ENCODE assay signal across 25 cellular contexts in the genomic region with DNA sequence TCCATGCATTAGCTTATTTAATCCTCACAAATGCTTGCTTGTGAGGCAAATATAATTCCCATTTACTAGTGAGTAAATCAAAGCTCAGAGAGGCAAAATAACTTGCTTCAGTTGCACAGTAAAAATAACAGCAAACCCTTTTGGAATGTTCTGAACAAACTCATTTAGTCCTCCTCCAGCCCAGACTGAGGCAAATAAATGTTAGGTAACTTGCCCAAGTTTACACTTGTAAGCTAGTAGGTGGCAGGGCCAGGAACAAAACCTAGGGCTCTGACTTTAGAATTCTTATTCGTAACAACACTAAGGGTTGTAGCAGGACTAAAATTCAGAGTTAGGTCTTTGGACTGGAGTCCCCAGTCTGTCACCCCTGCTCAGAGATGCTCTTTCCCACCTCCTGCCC.
DNase-seq lines count a peak whose midpoint lies in the region; ATAC-seq, FAIRE-seq and TF ChIP-seq lines count a peak whose summit lies in the region.
"Had no signal": no experiment of that assay in that cellular context is flagged by ENCODE, and none has a peak within 500 bp of the region (broad histone marks: within the 10 kb centered on the region; RNA-seq: fewer than 3 reads in every experiment).

No MANE protein-coding gene starts in this region.

- H3K36me3 Mint-ChIP-seq in glutamatergic neuron (ENCODE audit: unreplicated experiment): no peaks in the 10 kb centered on the region
- H3K36me3 Mint-ChIP-seq: CD14-positive monocyte; CD4-positive, alpha-beta memory T cell; CD4-positive, CD25-positive, alpha-beta regulatory T cell; CD8-positive, alpha-beta memory T cell had no signal

- no peaks in the 10 kb centered on the region for H3F3A ChIP-seq in neural cell (ENCODE audit: insufficient read depth, low read length, poor library complexity, severe bottlenecking)

- H3K9me2 ChIP-seq in neural cell (ENCODE audit: insufficient read depth, low read length): no peaks in the 10 kb centered on the region

- no peak overlapping the region for H3K27ac Mint-ChIP-seq in glutamatergic neuron (ENCODE audit: unreplicated experiment)
- H3K27ac Mint-ChIP-seq: CD14-positive monocyte; CD4-positive, CD25-positive, alpha-beta regulatory T cell; CD8-positive, alpha-beta memory T cell had no signal

- TF ChIP-seq RAD21 in HepG2 (CRISPR knock-in tag; IDR thresholded peaks at IDR 0.05) (no peak), neural cell (conservative IDR thresholded peaks at IDR 0.05) (no peak)

- no peak overlapping the region for H3K27ac ChIP-seq in right lobe of liver
- H3K27ac ChIP-seq in HepG2 (ENCODE audit: extremely low read length, insufficient read depth, low read length): no peak overlapping the region
- peak overlapping the region; percentile 60 for H3K27ac ChIP-seq in neural cell (ENCODE audit: low read length)
- H3K27ac ChIP-seq: BLaER1 had no signal

- H3K9ac ChIP-seq in HepG2 (ENCODE audit: insufficient read depth, low read depth, low read length): no peak overlapping the region
- H3K9ac ChIP-seq in neural cell (ENCODE audit: low read length): no peak overlapping the region
- H3K9ac ChIP-seq: BLaER1 had no signal

- H3K4me1 ChIP-seq in right lobe of liver: no peaks in the 10 kb centered on the region
- no peaks in the 10 kb centered on the region for H3K4me1 ChIP-seq in HepG2 (ENCODE audit: insufficient read depth, low read length)

- peaks cover 34% of the 10 kb centered on the region for H3K4me1 Mint-ChIP-seq in glutamatergic neuron (ENCODE audit: low read depth, unreplicated experiment)
- H3K4me1 Mint-ChIP-seq: CD14-positive monocyte had no signal

- H3K36me3 ChIP-seq in right lobe of liver (no peaks in the 10 kb centered on the region), HepG2 (replicated peaks in 1 of 2; ENCODE audit: control insufficient read depth in 1 of 2, insufficient read depth in 2 of 2, low read length in 2 of 2) (no peaks in the 10 kb centered on the region), bronchial epithelial cell (ENCODE audit: control insufficient read depth, insufficient read depth, low read length) (no peaks in the 10 kb centered on the region), neural cell (ENCODE audit: insufficient read depth, low read length) (no peaks in the 10 kb centered on the region)
- H3K36me3 ChIP-seq: BE2C, BLaER1 had no signal

- intact Hi-C loops in right lobe of liver (cut with DNase I): no loop called here
- intact Hi-C loops in HepG2 (cut with micrococcal nuclease; ENCODE audit: unreplicated experiment): no loop called here

- no peaks in the 10 kb centered on the region for H3K27me3 Mint-ChIP-seq in glutamatergic neuron (ENCODE audit: unreplicated experiment)

- no peak overlapping the region for H2AFZ ChIP-seq in HepG2 (ENCODE audit: low read length)
- no peak overlapping the region for H2AFZ ChIP-seq in neural cell (ENCODE audit: low read depth, low read length)

- FAIRE-seq in HepG2 (lab: Jason Lieb, UNC) (no peak), bronchial epithelial cell (lab: Jason Lieb, UNC) (no peak)
- FAIRE-seq: A204.1, GM12878, GM12892, GM18507 had no signal

- H3K9me3 Mint-ChIP-seq in glutamatergic neuron (ENCODE audit: unreplicated experiment): peaks cover 7% of the 10 kb centered on the region
- H3K9me3 Mint-ChIP-seq: CD4-positive, CD25-positive, alpha-beta regulatory T cell; CD8-positive, alpha-beta memory T cell had no signal

- POLR2A ChIA-PET in HepG2 (lab: Yijun Ruan, JAX): no interaction called here

- TF ChIP-seq POLR2A in right lobe of liver (IDR thresholded peaks at IDR 0.05) (no peak), HepG2 (IDR thresholded peaks at IDR 0.05; ENCODE audit: insufficient read depth in 1 of 2, low read depth in 2 of 2, low read length in 2 of 2) (no peak)

- BruUV-seq in HepG2 (replicated peaks; lab: Mats Ljungman, UMichigan): no TSS peak

- CTCF ChIA-PET in HepG2 (lab: Yijun Ruan, JAX; ENCODE audit: low intra/inter-chr PET ratio, low total read pairs): no interaction called here

- in situ Hi-C loops in HepG2 (cut with HindIII; ENCODE audit: extremely low pct_ligation_motif_present, low pct_unique_long_range_greater_than_20kb): no loop called here

- no CpG with 5 or more reads among the region's 1 CpG for WGBS in right lobe of liver (ENCODE audit: insufficient coverage, low coverage, low lambda C conversion rate, missing lambda C conversion rate)
- WGBS in HepG2 (ENCODE audit: low lambda C conversion rate): 8% methylated on average over 1 of the region's 1 CpG

- no peak overlapping the region for H3K4me3 ChIP-seq in right lobe of liver
- no peak overlapping the region for H3K4me3 ChIP-seq in HepG2 (replicated peaks in 1 of 3; ENCODE audit: insufficient read depth in 1 of 3, low read depth in 2 of 3, low read length in 3 of 3)
- H3K4me3 ChIP-seq in bronchial epithelial cell (ENCODE audit: low read depth, low read length): no peak overlapping the region
- H3K4me3 ChIP-seq in neural cell (ENCODE audit: low read length): peak overlapping the region; percentile 30
- H3K4me3 ChIP-seq: BLaER1, GM12878 had no signal

- H3K9me3 ChIP-seq in right lobe of liver (no peaks in the 10 kb centered on the region), HepG2 (ENCODE audit: low read length) (no peaks in the 10 kb centered on the region), neural cell (ENCODE audit: low read length) (no peaks in the 10 kb centered on the region)
- H3K9me3 ChIP-seq: BE2C, BLaER1 had no signal

- H3K4me2 ChIP-seq in HepG2 (ENCODE audit: low read depth, low read length): no peak overlapping the region
- no peak overlapping the region for H3K4me2 ChIP-seq in neural cell (ENCODE audit: low read length)
- H3K4me2 ChIP-seq: BLaER1 had no signal

- H3K27me3 ChIP-seq in right lobe of liver (no peaks in the 10 kb centered on the region), HepG2 (ENCODE audit: control insufficient read depth in 1 of 2, insufficient read depth in 2 of 2, low read length in 2 of 2) (peaks cover 0 to 19% of the 10 kb centered on the region in 2 experiments; a peak in 2 of 5 replicates), bronchial epithelial cell (ENCODE audit: control insufficient read depth, insufficient read depth, low read length) (peaks cover 2% of the 10 kb centered on the region), neural cell (ENCODE audit: insufficient read depth, low read depth, low read length) (no peaks in the 10 kb centered on the region)
- H3K27me3 ChIP-seq: BE2C, BLaER1 had no signal

- no peak for TF ChIP-seq CTCF in right lobe of liver (IDR thresholded peaks at IDR 0.05)
- TF ChIP-seq CTCF in HepG2 (CRISPR knock-in tag; IDR thresholded peaks at IDR 0.05): no peak
- TF ChIP-seq CTCF in bronchial epithelial cell (IDR thresholded peaks at IDR 0.05; ENCODE audit: insufficient read depth, low read length, severe bottlenecking): no peak
- TF ChIP-seq CTCF in neural cell (IDR thresholded peaks at IDR 0.05; ENCODE audit: poor library complexity, severe bottlenecking): no peak
- TF ChIP-seq CTCF in glutamatergic neuron (IDR thresholded peaks at IDR 0.05; ENCODE audit: partially characterized antibody, unreplicated experiment): no peak

- ATAC-seq in right lobe of liver: peak in 3 of 4 donors; percentile 30 to 61 (median 56)
- ATAC-seq in HepG2: no peak
- ATAC-seq in left lobe of liver: peak; percentile 82
- no peak for ATAC-seq in SK-N-SH treated with all-trans-retinoic acid at 6 μM for 48 hours
- ATAC-seq: GM12878 had no signal

- DNase-seq in right lobe of liver (no peak), HepG2 (ENCODE audit: low spot score) (no peak), bronchial epithelial cell (ENCODE audit: low read depth) (peak; percentile 15), left lobe of liver (ENCODE audit: low spot score) (no peak), DMS114 treated with DMSO at 0.1 percent for 48 hours (lab: John Stamatoyannopoulos, UW; ENCODE audit: unreplicated experiment) (no peak), glutamatergic neuron (no peak)
- DNase-seq: 8988T; ACHN; BE2C; C1 segment of cervical spinal cord; CD4-positive, alpha-beta memory T cell; CD4-positive, CD25-positive, alpha-beta regulatory T cell; CD8-positive, alpha-beta memory T cell; DMS79; DND-41; EL; GDM1 had no signal

- no peak for TF ChIP-seq EP300 in HepG2 (IDR thresholded peaks at IDR 0.05; ENCODE audit: low read depth in 2 of 2, low read length in 2 of 2)
- TF ChIP-seq EP300 in HepG2 (CRISPR knock-in tag; IDR thresholded peaks at IDR 0.05; ENCODE audit: borderline replicate concordance): no peak
- no peak for TF ChIP-seq EP300 in neural cell (conservative IDR thresholded peaks at IDR 0.05; ENCODE audit: poor library complexity, severe bottlenecking)

- H4K20me1 ChIP-seq in HepG2 (ENCODE audit: insufficient read depth, low read length): no peaks in the 10 kb centered on the region
- H4K20me1 ChIP-seq in neural cell (ENCODE audit: insufficient read depth): no peaks in the 10 kb centered on the region
- H4K20me1 ChIP-seq: BLaER1 had no signal

- no peak overlapping the region for H3K4me3 Mint-ChIP-seq in glutamatergic neuron (ENCODE audit: unreplicated experiment)
- H3K4me3 Mint-ChIP-seq: CD14-positive monocyte; CD4-positive, alpha-beta memory T cell; CD4-positive, CD25-positive, alpha-beta regulatory T cell; CD8-positive, alpha-beta memory T cell had no signal

- H3K79me2 ChIP-seq in HepG2 (ENCODE audit: insufficient read depth, low read length) (no peaks in the 10 kb centered on the region), neural cell (replicated peaks; ENCODE audit: insufficient read depth, low read length) (no peaks in the 10 kb centered on the region)

TF ChIP-seq in HepG2, 621 proteins besides CTCF, POLR2A, EP300 and RAD21 (continues in another document):
- no peak for TF ChIP-seq LCORL (IDR thresholded peaks at IDR 0.05)
- TF ChIP-seq LCORL (CRISPR knock-in tag; IDR thresholded peaks at IDR 0.05): no peak
- no peak for TF ChIP-seq ZNF83 (CRISPR knock-in tag; IDR thresholded peaks at IDR 0.05; ENCODE audit: borderline replicate concordance)
- no peak for TF ChIP-seq ZFP37 (CRISPR knock-in tag; IDR thresholded peaks at IDR 0.05; ENCODE audit: borderline replicate concordance)
- no peak for TF ChIP-seq RBAK (CRISPR knock-in tag; IDR thresholded peaks at IDR 0.05)
- TF ChIP-seq GZF1 (CRISPR knock-in tag; IDR thresholded peaks at IDR 0.05): no peak

TF ChIP-seq in neural cell, 6 proteins besides CTCF, POLR2A, EP300 and RAD21:
- TF ChIP-seq TAF1 (IDR thresholded peaks at IDR 0.05; ENCODE audit: low read depth): no peak

TF ChIP-seq in SK-N-SH treated with all-trans-retinoic acid at 6 μM for 48 hours, 23 proteins besides CTCF, POLR2A, EP300 and RAD21 (continues in another document):
- TF ChIP-seq ESRRG (CRISPR knock-in tag; IDR thresholded peaks at IDR 0.05) (no peak), RARB (CRISPR knock-in tag; IDR thresholded peaks at IDR 0.05) (no peak), ZNF565 (CRISPR knock-in tag; conservative IDR thresholded peaks at IDR 0.05; ENCODE audit: low read depth) (no peak)

Comparison
In these comparisons a context has a peak if more than half of its experiments do, and no peak if none do; other contexts are left out.
1. ATAC-seq: peak in right lobe of liver (3 of 4) and left lobe of liver (single experiment); none in HepG2 (single experiment) and SK-N-SH treated with all-trans-retinoic acid at 6 μM for 48 hours (single experiment).